In the genomic region with DNA sequence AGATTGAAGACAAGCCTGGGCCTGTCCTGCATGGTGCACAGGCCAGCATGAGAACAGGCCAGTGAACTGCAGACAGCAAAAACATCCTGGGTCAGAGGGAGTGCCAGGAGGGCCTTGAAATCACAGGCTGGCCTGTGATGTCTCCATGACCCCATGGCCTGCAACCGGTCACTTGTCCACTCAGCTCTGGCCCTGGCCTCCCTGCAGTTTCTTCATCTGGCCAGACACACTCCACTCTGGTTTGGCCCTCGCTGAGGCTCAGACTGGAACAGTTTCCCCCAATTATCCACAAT, we compare ENCODE assay signal across 12 cellular contexts. TPM values are rescaled to one million over a fixed set of nuclear protein-coding genes. Genes with fewer than 3 reads are reported as not detected.
DNase-seq lines count a peak whose midpoint lies in the region; TF ChIP-seq lines count a peak whose summit lies in the region.
"Had no signal": no experiment of that assay in that cellular context is flagged by ENCODE, and none has a peak within 500 bp of the region (broad histone marks: within the 10 kb centered on the region; RNA-seq: fewer than 3 reads in every experiment).

No MANE protein-coding gene starts in this region.

- H3K36me3 ChIP-seq in ACC112 (ENCODE audit: insufficient read depth, low read length) (no peaks in the 10 kb centered on the region), right atrium auricular region (no peaks in the 10 kb centered on the region), parathyroid adenoma (ENCODE audit: control insufficient read depth, insufficient read depth, low read length) (no peaks in the 10 kb centered on the region)

- no peak overlapping the region for H3K9ac ChIP-seq in parathyroid adenoma

- H3K4me2 ChIP-seq in parathyroid adenoma (ENCODE audit: low read length): no peak overlapping the region
- H3K4me2 ChIP-seq: A549 had no signal

- H3K79me2 ChIP-seq in ACC112 (ENCODE audit: control insufficient read depth, insufficient read depth, low read length, unreplicated experiment) (no peaks in the 10 kb centered on the region), parathyroid adenoma (no peaks in the 10 kb centered on the region)

- H2AFZ ChIP-seq in ACC112 (ENCODE audit: low read length, unreplicated experiment) (no peak overlapping the region), parathyroid adenoma (no peak overlapping the region)

- peak; percentile 59 for DNase-seq in right atrium auricular region (ENCODE audit: low spot score)
- DNase-seq in HUDEP-2 (lab: John Stamatoyannopoulos, UW; ENCODE audit: unreplicated experiment in 76 of 76): no peak
- DNase-seq in activated naive CD4-positive, alpha-beta T cell treated with Interleukin-2 at 50 U/mL for 16 hours: no peak
- no peak for DNase-seq in NCI-H2196 (lab: John Stamatoyannopoulos, UW; ENCODE audit: unreplicated experiment)
- no peak for DNase-seq in NCI-H82 (lab: John Stamatoyannopoulos, UW)
- DNase-seq: NCI-H1105 had no signal

- H3K4me1 ChIP-seq in ACC112 (ENCODE audit: control insufficient read depth, insufficient read depth, low read length, unreplicated experiment) (peaks cover 46% of the 10 kb centered on the region), right atrium auricular region (peaks cover 0 to 57% of the 10 kb centered on the region in 2 donors), parathyroid adenoma (no peaks in the 10 kb centered on the region)
- H3K4me1 ChIP-seq: A549 had no signal

- H3K4me3 ChIP-seq in ACC112 (ENCODE audit: low read depth, low read length) (no peak overlapping the region), right atrium auricular region (no peak overlapping the region), parathyroid adenoma (ENCODE audit: low read depth, low read length) (no peak overlapping the region)
- H3K4me3 ChIP-seq: A549 had no signal

- peak overlapping the region in 3 of 5 experiments; percentile 8 to 12 (median 10) for H3K4me3 Mint-ChIP-seq in brain
- H3K4me3 Mint-ChIP-seq: activated T-helper 17 cell treated with anti-CD3 and anti-CD28 coated beads, Interleukin-2, amount 50 U/mL, for 72 hours; stimulated activated naive CD8-positive, alpha-beta T cell treated with anti-CD3 and anti-CD28 coated beads, Interleukin-15, Interleukin-2, amounts not matched to agents 100 ng/mL and 50 ng/mL, for 24 hours had no signal

- H3K27ac ChIP-seq in ACC112 (ENCODE audit: low read depth, low read length) (0 out of 2 replicates have a peak overlapping the region, but pooled peaks have one; percentile 19), right atrium auricular region (peak overlapping the region; percentile 42 to 60), parathyroid adenoma (peak overlapping the region; percentile 3)
- H3K27ac ChIP-seq: A549 had no signal

- H3K27ac Mint-ChIP-seq in brain: peak overlapping the region; percentile 24 to 84 (median 62)
- H3K27ac Mint-ChIP-seq: activated T-helper 17 cell treated with anti-CD3 and anti-CD28 coated beads, Interleukin-2, amount 50 U/mL, for 72 hours; stimulated activated naive CD8-positive, alpha-beta T cell treated with anti-CD3 and anti-CD28 coated beads, Interleukin-15, Interleukin-2, amounts not matched to agents 100 ng/mL and 50 ng/mL, for 24 hours had no signal

- H3K9me3 Mint-ChIP-seq in brain: no peaks in the 10 kb centered on the region
- H3K9me3 Mint-ChIP-seq: activated T-helper 17 cell treated with anti-CD3 and anti-CD28 coated beads, Interleukin-2, amount 50 U/mL, for 72 hours; stimulated activated naive CD8-positive, alpha-beta T cell treated with anti-CD3 and anti-CD28 coated beads, Interleukin-15, Interleukin-2, amounts not matched to agents 100 ng/mL and 50 ng/mL, for 24 hours had no signal

- H3K9me3 ChIP-seq in right atrium auricular region (no peaks in the 10 kb centered on the region), parathyroid adenoma (ENCODE audit: control insufficient read depth, low read length) (no peaks in the 10 kb centered on the region)
- H3K9me3 ChIP-seq: A549 had no signal

- no peaks in the 10 kb centered on the region for H3K27me3 Mint-ChIP-seq in brain
- H3K27me3 Mint-ChIP-seq: stimulated activated naive CD8-positive, alpha-beta T cell treated with anti-CD3 and anti-CD28 coated beads, Interleukin-15, Interleukin-2, amounts not matched to agents 100 ng/mL and 50 ng/mL, for 24 hours had no signal

- H3K27me3 ChIP-seq in ACC112 (ENCODE audit: insufficient read depth, low read length): no peaks in the 10 kb centered on the region
- H3K27me3 ChIP-seq in right atrium auricular region: no peaks in the 10 kb centered on the region
- no peaks in the 10 kb centered on the region for H3K27me3 ChIP-seq in parathyroid adenoma (ENCODE audit: control insufficient read depth, insufficient read depth, low read length)

- H3K36me3 Mint-ChIP-seq in brain: no peaks in the 10 kb centered on the region

- no peak for TF ChIP-seq CTCF in brain (conservative IDR thresholded peaks at IDR 0.05)
- TF ChIP-seq CTCF in right atrium auricular region (IDR thresholded peaks at IDR 0.05): no peak
- TF ChIP-seq CTCF in parathyroid adenoma (IDR thresholded peaks at IDR 0.05): no peak

- peaks cover 87% of the 10 kb centered on the region for H3K4me1 Mint-ChIP-seq in brain
- H3K4me1 Mint-ChIP-seq: activated T-helper 17 cell treated with anti-CD3 and anti-CD28 coated beads, Interleukin-2, amount 50 U/mL, for 72 hours had no signal

RNA-seq across cellular contexts. Expression of a gene that starts 12.6 kb away (rescaled TPM):
- 5.7 TPM for polyA plus RNA-seq in brain (ENCODE audit: insufficient read depth, low read depth, low replicate concordance)
- total RNA-seq in right atrium auricular region: 1 to 10 TPM; 1.7 to 2.8 TPM
